ENCODE assay signal across 9 cellular contexts in the genomic region with DNA sequence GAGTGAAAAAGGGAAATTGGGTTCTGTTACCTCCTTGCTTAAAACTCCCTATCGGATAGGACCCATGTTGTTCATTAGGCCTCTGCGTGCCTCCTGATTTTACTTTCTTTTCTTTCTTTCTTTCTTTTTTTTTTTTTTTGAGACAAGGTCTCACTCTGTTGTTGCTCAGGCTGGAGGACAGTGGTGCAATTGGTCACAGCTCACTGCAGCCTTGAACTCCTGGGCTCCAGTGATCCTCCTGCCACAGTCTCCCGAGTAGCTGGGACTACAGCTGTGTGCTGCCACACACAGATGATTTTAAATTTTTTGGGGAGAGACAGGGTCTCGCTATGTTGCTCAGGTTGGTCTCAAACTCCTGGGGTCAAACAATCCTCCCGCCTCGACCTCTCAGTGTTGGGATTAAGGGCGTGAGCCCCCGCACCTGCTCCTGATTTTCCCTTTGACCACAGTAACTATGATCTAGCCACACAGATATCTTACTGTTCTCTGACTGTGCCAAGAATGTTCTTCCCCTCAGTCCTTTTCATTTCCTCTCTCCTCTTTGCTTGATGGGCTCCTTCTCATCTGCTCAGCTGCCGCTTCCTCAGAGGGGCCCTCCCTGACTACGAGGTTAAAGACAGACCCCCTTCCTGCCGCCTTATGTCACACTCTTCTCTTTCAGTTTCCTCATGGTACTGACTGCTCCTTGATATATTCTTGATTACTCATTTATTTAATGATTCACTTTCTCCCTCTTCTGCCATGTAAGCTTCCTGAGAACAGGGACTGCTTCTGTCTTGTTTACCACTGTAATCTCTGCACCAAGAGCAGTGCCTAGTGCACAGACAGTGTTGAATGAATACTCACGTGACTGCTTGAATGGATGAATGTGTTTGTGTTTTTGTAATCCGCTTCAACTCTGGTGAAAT. TPM values are rescaled to one million over a fixed set of nuclear protein-coding genes. Genes with fewer than 3 reads are reported as not detected.
DNase-seq lines count a peak whose midpoint lies in the region; ATAC-seq and TF ChIP-seq lines count a peak whose summit lies in the region.
"Had no signal": no experiment of that assay in that cellular context is flagged by ENCODE, and none has a peak within 500 bp of the region (broad histone marks: within the 10 kb centered on the region; RNA-seq: fewer than 3 reads in every experiment).

No MANE protein-coding gene starts in this region.

- POLR2A ChIA-PET in Panc1 (lab: Charles Lee) = no interaction called here

- H3F3A ChIP-seq in GM23338 (replicated peaks; ENCODE audit: low read depth) = no peaks in the 10 kb centered on the region

- no peak overlapping the region; the same call in 1 of the 2 replicates for H3K27ac Mint-ChIP-seq in GM23338

- no peak overlapping the region for H3K27ac ChIP-seq in Panc1 (ENCODE audit: low read length)
- H3K27ac ChIP-seq in brain microvascular endothelial cell = peak overlapping the region; percentile 26
- H3K27ac ChIP-seq in GM23338 (ENCODE audit: low read depth) = no peak overlapping the region
- no peak overlapping the region for H3K27ac ChIP-seq in right atrium auricular region

- no peak overlapping the region for H3K4me2 ChIP-seq in GM23338

- H3K27me3 Mint-ChIP-seq in GM23338 (ENCODE audit: insufficient read depth, low read depth, poor library complexity) = no peaks in the 10 kb centered on the region

- H3K4me1 Mint-ChIP-seq in GM23338 = no peaks in the 10 kb centered on the region

- H3K4me3 ChIP-seq in Panc1 (ENCODE audit: low read depth in 2 of 2, low read length in 2 of 2) = no peak overlapping the region
- no peak overlapping the region for H3K4me3 ChIP-seq in brain microvascular endothelial cell (ENCODE audit: low read depth, low read length)
- H3K4me3 ChIP-seq in GM23338 = no peak overlapping the region
- H3K4me3 ChIP-seq in right atrium auricular region = no peak overlapping the region

- no peak overlapping the region for H3K4me3 Mint-ChIP-seq in GM23338

- no TSS peak for BruUV-seq in Panc1 (replicated peaks; lab: Mats Ljungman, UMichigan)

- no peaks in the 10 kb centered on the region for H3K4me1 ChIP-seq in Panc1 (ENCODE audit: control insufficient read depth, insufficient read depth, low read length)
- no peaks in the 10 kb centered on the region for H3K4me1 ChIP-seq in GM23338 (ENCODE audit: insufficient read depth)
- H3K4me1 ChIP-seq in right atrium auricular region = no peaks in the 10 kb centered on the region

- H3K9me3 Mint-ChIP-seq in GM23338 = no peaks in the 10 kb centered on the region

- no peaks in the 10 kb centered on the region for H3K27me3 ChIP-seq in Panc1 (ENCODE audit: control insufficient read depth, insufficient read depth, low read length)
- H3K27me3 ChIP-seq in brain microvascular endothelial cell (replicated peaks) = no peaks in the 10 kb centered on the region
- H3K27me3 ChIP-seq in GM23338 (ENCODE audit: insufficient read depth) = no peaks in the 10 kb centered on the region
- no peaks in the 10 kb centered on the region for H3K27me3 ChIP-seq in right atrium auricular region

- TF ChIP-seq CTCF in Panc1 (IDR thresholded peaks at IDR 0.05) (no peak), brain microvascular endothelial cell (IDR thresholded peaks at IDR 0.05; ENCODE audit: low read depth, low read length, missing control alignments) (no peak), GM23338 (conservative IDR thresholded peaks at IDR 0.05; ENCODE audit: low read depth in 2 of 2) (no peak), right atrium auricular region (IDR thresholded peaks at IDR 0.05) (no peak)

- no peaks in the 10 kb centered on the region for H3K9me2 ChIP-seq in GM23338 (ENCODE audit: insufficient read depth)

- DNase-seq in COLO829 (ENCODE audit: low spot score) (peak; percentile 40), Panc1 (ENCODE audit: low read depth, low spot score) (no peak), brain microvascular endothelial cell (no peak), GM23338 (ENCODE audit: low spot score) (no peak), right atrium auricular region (ENCODE audit: low spot score) (no peak)
- DNase-seq in stimulated activated CD4-positive, alpha-beta T cell treated with anti-CD3 and anti-CD28 coated beads, Interleukin-15, amount 100 ng/mL, for 24 hours = peak; percentile 58
- DNase-seq: NCI-H1417 treated with DMSO at 0.1 percent for 48 hours had no signal

- CTCF ChIA-PET in Panc1 (lab: Charles Lee) = no interaction called here

- peaks cover 44% of the 10 kb centered on the region for H3K36me3 Mint-ChIP-seq in GM23338 (ENCODE audit: low read depth)

- H4K20me1 ChIP-seq in GM23338 (replicated peaks; ENCODE audit: insufficient read depth) = peaks cover 6% of the 10 kb centered on the region

- no peak overlapping the region for H2AFZ ChIP-seq in GM23338

- H3K9me3 ChIP-seq in Panc1 (ENCODE audit: control insufficient read depth, insufficient read depth, low read depth, low read length) (no peaks in the 10 kb centered on the region), right atrium auricular region (no peaks in the 10 kb centered on the region)

- H3K79me2 ChIP-seq in GM23338 (replicated peaks; ENCODE audit: insufficient read depth) = no peaks in the 10 kb centered on the region

- H3K36me3 ChIP-seq in Panc1 (ENCODE audit: control insufficient read depth, insufficient read depth, low read length) (no peaks in the 10 kb centered on the region), brain microvascular endothelial cell (replicated peaks) (peaks cover 7% of the 10 kb centered on the region), GM23338 (ENCODE audit: insufficient read depth) (peaks cover 9% of the 10 kb centered on the region), right atrium auricular region (peaks cover 16% of the 10 kb centered on the region)

- intact Hi-C loops in Panc1 (cut with micrococcal nuclease; ENCODE audit: unreplicated experiment) = no loop called here

- in situ Hi-C loops in Panc1 (cut with HindIII; ENCODE audit: low pct_unique_long_range_greater_than_20kb, low sequenced_read_pairs) = no loop called here
- in situ Hi-C loops in brain microvascular endothelial cell (cut with HindIII; ENCODE audit: low pct_ligation_motif_present, low sequenced_read_pairs) = no loop called here

- ATAC-seq in Panc1 (0 out of 2 replicates have a peak, but pooled peaks have one; percentile 12), GM19035 (IDR thresholded peaks at IDR 0.05; ENCODE audit: unreplicated experiment) (no peak), HG03432 (IDR thresholded peaks at IDR 0.05; ENCODE audit: unreplicated experiment) (no peak), GM23338 (no peak)

TF ChIP-seq in GM23338, 12 proteins besides CTCF, POLR2A, EP300 and RAD21:
- no peak for TF ChIP-seq EZH2 (IDR thresholded peaks at IDR 0.05; ENCODE audit: low read depth, unreplicated experiment)
- TF ChIP-seq ZNF331 (CRISPR knock-in tag; IDR thresholded peaks at IDR 0.05; ENCODE audit: low read depth) = no peak

RNA-seq across cellular contexts. Expression of gene LCMT1, which starts 44.3 kb away (rescaled TPM):
- total RNA-seq in Panc1 (2021; ENCODE audit: unreplicated experiment) (44.2 TPM), right atrium auricular region (10 to 100 TPM; 52.3 to 52.5 TPM)
- polyA plus RNA-seq in Panc1 (2012; ENCODE audit: insufficient read length) = 60.8 TPM
- 43.2 and 56.2 TPM in 2 replicates for total RNA-seq in GM23338 (2014; rRNA removed; shearing (Covaris generic))
- 79.7 and 84.6 TPM in 2 replicates for polyA plus RNA-seq in GM23338 (2016; fragmentation: Nextera tagmentation; extraction: Ambion mirVana)

Comparison
In these comparisons a context has a peak if more than half of its experiments do, and no peak if none do; other contexts are left out.
1. DNase-seq: peak in COLO829 (single experiment) and stimulated activated CD4-positive, alpha-beta T cell treated with anti-CD3 and anti-CD28 coated beads, Interleukin-15, amount 100 ng/mL, for 24 hours (single experiment); none in Panc1 (single experiment), brain microvascular endothelial cell (single experiment), GM23338 (single experiment) and right atrium auricular region (single experiment).